Comparison of ENCODE assay signal across 1 cellular context in genomic region chr5:141050622-141051525, GRCh38.
A peak's percentile ranks its signal among the peaks of the same experiment; 100 is the strongest.
TF ChIP-seq lines count a peak whose summit lies in the region.

Gene PCDHB1 (plus strand): TSS chr5:141051374. CDS start chr5:141051471, 97 bp downstream.

TF ChIP-seq in H1, 55 proteins besides CTCF, POLR2A, EP300 and RAD21 (continued from another document):
- TF ChIP-seq CHD7 (IDR thresholded peaks at IDR 0.05; ENCODE audit: insufficient replicate concordance, low read length) (peak; percentile 35), RBBP5 (IDR thresholded peaks at IDR 0.05; ENCODE audit: borderline replicate concordance, low read depth, low read length) (no peak; the same call in 1 of the 2 replicates), SIRT6 (IDR thresholded peaks at IDR 0.05; ENCODE audit: low read length) (no peak), JUN (IDR thresholded peaks at IDR 0.05; ENCODE audit: low read depth, low read length) (no peak), CREB1 (IDR thresholded peaks at IDR 0.05) (no peak), CEBPB (IDR thresholded peaks at IDR 0.05; ENCODE audit: low read depth, low read length) (no peak), SAP30 (IDR thresholded peaks at IDR 0.05; ENCODE audit: insufficient read depth, insufficient replicate concordance, low read length) (peak; percentile 14), SRF (IDR thresholded peaks at IDR 0.05; ENCODE audit: low read depth, low read length) (no peak), TBP (IDR thresholded peaks at IDR 0.05; ENCODE audit: low read depth, low read length) (no peak), EZH2 (IDR thresholded peaks at IDR 0.05; ENCODE audit: low read depth, low read length, severe bottlenecking) (peak; percentile 39), USF2 (IDR thresholded peaks at IDR 0.05; ENCODE audit: low read length) (no peak), PHF8 (conservative IDR thresholded peaks at IDR 0.05; ENCODE audit: low read depth, low read length) (0 out of 2 replicates have a peak, but pooled peaks have one; percentile 41), SIN3A (conservative IDR thresholded peaks at IDR 0.05 in 1 of 2, IDR thresholded peaks at IDR 0.05 in 1 of 2; ENCODE audit: low read depth in 1 of 2, low read length in 2 of 2) (peak in 1 of 2 experiments; percentile 58; a peak in 1 of 4 replicates)
TF ChIP-seq in H1: peak in this region for 5.
